In the genomic region with DNA sequence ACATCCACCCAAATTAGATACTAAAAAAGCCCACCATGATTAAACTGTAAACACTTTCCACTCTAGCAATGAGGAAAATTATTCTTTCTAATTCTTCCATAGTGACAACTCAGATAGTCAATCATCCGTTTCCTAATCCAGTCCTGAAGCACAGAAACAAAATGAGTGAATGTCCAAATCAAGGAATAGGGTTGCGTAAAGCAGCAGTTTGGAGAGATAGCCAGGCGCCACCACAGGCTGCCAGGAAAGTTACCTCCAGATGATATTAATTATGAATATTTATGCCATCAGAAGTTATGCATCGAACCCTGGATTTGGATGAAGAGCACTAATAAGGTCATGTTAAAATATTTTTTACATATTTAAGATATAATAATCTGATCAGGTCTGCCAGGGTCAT, we compare ENCODE assay signal across 11 cellular contexts.
DNase-seq lines count a peak whose midpoint lies in the region; ATAC-seq and TF ChIP-seq lines count a peak whose summit lies in the region.
"Had no signal": no experiment of that assay in that cellular context is flagged by ENCODE, and none has a peak within 500 bp of the region (broad histone marks: within the 10 kb centered on the region; RNA-seq: fewer than 3 reads in every experiment).

No MANE protein-coding gene starts in this region.

- CTCF ChIA-PET in activated CD4-positive, alpha-beta memory T cell treated with anti-CD3 and anti-CD28 coated beads for 36 hours (lab: Charles Lee), result interaction anchor here (1.2 to 3.8 kb wide), 4 partner anchors 28 to 108 kb away, joined by 3 to 17 read pairs (median 8); no protein-coding TSS in a partner anchor
- CTCF ChIA-PET in GM10248 (lab: Yijun Ruan, JAX), result interaction anchor here (1.1 to 1.3 kb wide), 2 partner anchors 24 to 307 kb away, joined by 3 read pairs; no protein-coding TSS in a partner anchor

- WGBS in stomach, 5 donors, result 90 to 96% (median 91%) methylated on average over 4 of the region's 4 CpGs

- H3K27me3 Mint-ChIP-seq in activated T-cell treated with anti-CD3 and anti-CD28 coated beads, Interleukin-2, amount 50 U/mL, for 4 hours (ENCODE audit: low read depth), result no peaks in the 10 kb centered on the region
- no peaks in the 10 kb centered on the region for H3K27me3 Mint-ChIP-seq in activated CD4-positive, alpha-beta memory T cell treated with anti-CD3 and anti-CD28 coated beads for 36 hours

- peak overlapping the region; percentile 96 for H3K27ac Mint-ChIP-seq in activated CD4-positive, alpha-beta memory T cell treated with anti-CD3 and anti-CD28 coated beads for 36 hours

- H3K4me1 ChIP-seq in stomach, result peaks cover 18 to 43% (median 33%) of the 10 kb centered on the region in 4 donors

- no peaks in the 10 kb centered on the region for H3K36me3 ChIP-seq in stomach

- H3K4me3 Mint-ChIP-seq in activated T-cell treated with anti-CD3 and anti-CD28 coated beads, Interleukin-2, amount 50 U/mL, for 4 hours, result peak overlapping the region; percentile 97
- peak overlapping the region; percentile 97 for H3K4me3 Mint-ChIP-seq in activated CD4-positive, alpha-beta memory T cell treated with anti-CD3 and anti-CD28 coated beads for 36 hours

- peak overlapping the region in 4 of 5 donors; percentile 92 to 96 (median 94) for H3K27ac ChIP-seq in stomach

- no peak for DNase-seq in activated T-cell treated with anti-CD3 and anti-CD28 coated beads, Interleukin-2, amount 50 U/mL, for 4 hours
- no peak for DNase-seq in activated T-cell treated with anti-CD3 and anti-CD28 coated beads, Interleukin-2, amount 50 U/mL, for 48 hours
- no peak for DNase-seq in activated CD4-positive, alpha-beta memory T cell treated with anti-CD3 and anti-CD28 coated beads for 36 hours
- DNase-seq in fibroblast of mammary gland (ENCODE audit: low read depth), result peak; percentile 79
- no peak for DNase-seq in stomach
- no peak for DNase-seq in GM10248 (ENCODE audit: extremely low spot score)
- DNase-seq in stimulated activated CD4-positive, alpha-beta T cell treated with anti-CD3 and anti-CD28 coated beads, Interleukin-2, amount 100 ng/mL, for 24 hours, result no peak
- DNase-seq: AML-193, kidney glomerular epithelial cell had no signal

- peaks cover 63% of the 10 kb centered on the region for H3K4me1 Mint-ChIP-seq in activated T-cell treated with anti-CD3 and anti-CD28 coated beads, Interleukin-2, amount 50 U/mL, for 4 hours (ENCODE audit: low read depth)
- peaks cover 56% of the 10 kb centered on the region for H3K4me1 Mint-ChIP-seq in activated CD4-positive, alpha-beta memory T cell treated with anti-CD3 and anti-CD28 coated beads for 36 hours (ENCODE audit: low read depth)

- no peaks in the 10 kb centered on the region for H3K9me3 ChIP-seq in stomach

- POLR2A ChIA-PET in activated CD4-positive, alpha-beta memory T cell treated with anti-CD3 and anti-CD28 coated beads for 36 hours (lab: Charles Lee), result interaction anchor here (1.0 to 20.0 kb wide), 15 partner anchors 19 to 306 kb away, joined by 3 to 600 read pairs (median 12); no protein-coding TSS in a partner anchor
- POLR2A ChIA-PET in GM10248 (lab: Yijun Ruan, JAX), result no interaction called here

- intact Hi-C loops in activated CD4-positive, alpha-beta memory T cell treated with anti-CD3 and anti-CD28 coated beads for 36 hours (cut with micrococcal nuclease), result loop anchor here (2.0 kb wide), 1 partner anchor 171 kb away; a partner anchor contains a TSS
- intact Hi-C loops in stomach (cut with DNase I; ENCODE audit: low total_unique reads), result loop anchor here (10.0 kb wide), 1 partner anchor 101 kb away; no protein-coding TSS in a partner anchor

- peaks cover 10% of the 10 kb centered on the region for H3K36me3 Mint-ChIP-seq in activated T-cell treated with anti-CD3 and anti-CD28 coated beads, Interleukin-2, amount 50 U/mL, for 4 hours (ENCODE audit: insufficient read depth)
- peaks cover 26% of the 10 kb centered on the region for H3K36me3 Mint-ChIP-seq in activated CD4-positive, alpha-beta memory T cell treated with anti-CD3 and anti-CD28 coated beads for 36 hours

- no peak for TF ChIP-seq EP300 in stomach (IDR thresholded peaks at IDR 0.05)

- no peak for TF ChIP-seq POLR2A in stomach (IDR thresholded peaks at IDR 0.05)

- H3K27me3 ChIP-seq in stomach, result no peaks in the 10 kb centered on the region

- H3K9me3 Mint-ChIP-seq in activated T-cell treated with anti-CD3 and anti-CD28 coated beads, Interleukin-2, amount 50 U/mL, for 4 hours, result no peaks in the 10 kb centered on the region
- no peaks in the 10 kb centered on the region for H3K9me3 Mint-ChIP-seq in activated CD4-positive, alpha-beta memory T cell treated with anti-CD3 and anti-CD28 coated beads for 36 hours

- no peak overlapping the region for H3K4me3 ChIP-seq in fibroblast of mammary gland (ENCODE audit: control insufficient read depth, low read depth, low read length)
- H3K4me3 ChIP-seq in stomach, result no peak overlapping the region
- H3K4me3 ChIP-seq: GM12878 had no signal

- no peak for ATAC-seq in activated T-cell treated with anti-CD3 and anti-CD28 coated beads, Interleukin-2, amount 50 U/mL, for 4 hours
- no peak for ATAC-seq in GM19324 (IDR thresholded peaks at IDR 0.05; ENCODE audit: low FRiP score, unreplicated experiment)
- ATAC-seq: GM12878 had no signal

- no peak for TF ChIP-seq CTCF in fibroblast of mammary gland (conservative IDR thresholded peaks at IDR 0.05; ENCODE audit: control insufficient read depth, insufficient read depth, low read depth, low read length)
- no peak for TF ChIP-seq CTCF in stomach (IDR thresholded peaks at IDR 0.05)
- TF ChIP-seq CTCF in GM10248 (IDR thresholded peaks at IDR 0.05; ENCODE audit: control extremely low read depth, extremely low read depth, low read depth, missing control alignments), result no peak
